Comparison of ENCODE assay signal across 12 cellular contexts in the genomic region with DNA sequence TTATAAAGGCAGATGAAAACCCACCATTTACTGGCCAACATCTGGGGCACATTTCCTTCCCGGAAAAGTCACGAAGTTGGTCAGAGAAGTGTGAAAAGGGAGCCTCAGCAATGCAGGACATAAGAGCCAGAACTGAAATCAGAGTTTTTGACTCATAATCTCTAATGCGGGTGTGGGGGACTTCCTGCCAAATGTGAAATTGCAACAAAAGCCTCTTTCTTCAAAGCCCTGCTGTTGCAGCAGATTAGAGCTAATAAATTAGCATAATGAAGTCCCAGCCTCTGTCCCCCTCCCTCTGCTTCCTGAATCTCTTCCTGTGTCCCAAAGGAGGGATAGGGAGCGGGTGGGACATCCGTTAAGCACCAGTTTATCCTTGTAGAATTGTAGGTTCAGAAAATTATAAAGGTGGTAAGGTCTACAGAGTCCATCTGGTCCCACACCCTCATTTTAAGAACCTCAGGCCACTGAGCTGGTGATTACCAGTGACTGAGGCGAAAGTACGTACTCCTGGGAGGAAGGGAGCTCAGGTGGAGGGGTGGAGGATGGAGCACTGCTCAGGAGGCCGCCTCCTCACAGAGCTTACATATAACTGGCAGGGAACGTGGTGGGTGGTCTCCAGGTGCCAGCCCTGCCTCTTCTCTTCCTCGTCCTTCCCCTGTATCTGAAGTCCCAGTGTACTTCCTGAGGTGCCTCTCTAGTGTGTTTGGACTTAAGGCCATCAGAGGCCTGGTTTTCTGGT. TPM values are rescaled to one million over a fixed set of nuclear protein-coding genes. Genes with fewer than 3 reads are reported as not detected.
DNase-seq lines count a peak whose midpoint lies in the region; ATAC-seq and TF ChIP-seq lines count a peak whose summit lies in the region.
"Had no signal": no experiment of that assay in that cellular context is flagged by ENCODE, and none has a peak within 500 bp of the region (broad histone marks: within the 10 kb centered on the region; RNA-seq: fewer than 3 reads in every experiment).

No MANE protein-coding gene starts in this region.

- peak overlapping the region in 1 of 2 donors; percentile 29 for H3K4me3 Mint-ChIP-seq in activated T-cell treated with anti-CD3 and anti-CD28 coated beads, Interleukin-2, amount 50 U/mL, for 72 hours
- no peak overlapping the region for H3K4me3 Mint-ChIP-seq in glutamatergic neuron (ENCODE audit: unreplicated experiment)

- H3K27ac Mint-ChIP-seq in activated T-cell treated with anti-CD3 and anti-CD28 coated beads, Interleukin-2, amount 50 U/mL, for 72 hours, result peak overlapping the region; percentile 11
- H3K27ac Mint-ChIP-seq in glutamatergic neuron (ENCODE audit: unreplicated experiment), result peak overlapping the region; percentile 12

- no peak overlapping the region for H3K4me3 ChIP-seq in thymus (ENCODE audit: low read length)

- no peaks in the 10 kb centered on the region for H3K27me3 Mint-ChIP-seq in activated T-cell treated with anti-CD3 and anti-CD28 coated beads, Interleukin-2, amount 50 U/mL, for 72 hours (ENCODE audit: low read depth)
- H3K27me3 Mint-ChIP-seq in glutamatergic neuron (ENCODE audit: unreplicated experiment), result peaks cover 3% of the 10 kb centered on the region

- H3K36me3 Mint-ChIP-seq in activated T-cell treated with anti-CD3 and anti-CD28 coated beads, Interleukin-2, amount 50 U/mL, for 72 hours (ENCODE audit: insufficient read depth in 2 of 2), result peaks cover 9 to 30% of the 10 kb centered on the region in 2 donors
- H3K36me3 Mint-ChIP-seq in glutamatergic neuron (ENCODE audit: unreplicated experiment), result peaks cover 8% of the 10 kb centered on the region

- no peaks in the 10 kb centered on the region for H3K27me3 ChIP-seq in thymus (ENCODE audit: control insufficient read depth, insufficient read depth)

- ATAC-seq in activated T-cell treated with anti-CD3 and anti-CD28 coated beads, Interleukin-2, amount 50 U/mL, for 72 hours (replicated peaks in 1 of 2), result peak in 1 of 2 donors; percentile 35
- ATAC-seq in HG03520 (IDR thresholded peaks at IDR 0.05; ENCODE audit: unreplicated experiment), result peak; percentile 77

- H3K9me3 ChIP-seq in thymus (ENCODE audit: control insufficient read depth), result no peaks in the 10 kb centered on the region

- no peaks in the 10 kb centered on the region for H3K9me3 Mint-ChIP-seq in activated T-cell treated with anti-CD3 and anti-CD28 coated beads, Interleukin-2, amount 50 U/mL, for 72 hours
- peaks cover 4% of the 10 kb centered on the region for H3K9me3 Mint-ChIP-seq in glutamatergic neuron (ENCODE audit: unreplicated experiment)

- no peaks in the 10 kb centered on the region for H3K4me1 ChIP-seq in thymus (ENCODE audit: control insufficient read depth, insufficient read depth, low read length)

- 96% methylated on average over 10 of the region's 10 CpGs for WGBS in thymus

- intact Hi-C loops in posterior vena cava (cut with DNase I), result no loop called here

- no peak for TF ChIP-seq CTCF in glutamatergic neuron (IDR thresholded peaks at IDR 0.05; ENCODE audit: partially characterized antibody, unreplicated experiment)

- DNase-seq in activated T-cell treated with anti-CD3 and anti-CD28 coated beads, Interleukin-2, amount 50 U/mL, for 72 hours, result no peak
- DNase-seq in activated T-cell treated with anti-CD3 and anti-CD28 coated beads, Interleukin-2, amount 50 U/mL, for 48 hours, result no peak
- DNase-seq in glutamatergic neuron (no peak), activated gamma-delta T cell treated with Interleukin-2 at 50 U/mL for 16 hours (no peak), NCI-H1417 (lab: John Stamatoyannopoulos, UW) (no peak), posterior vena cava (ENCODE audit: low spot score) (no peak)
- DNase-seq: NCI-H345, occipital lobe had no signal

- peaks cover 62% of the 10 kb centered on the region for H3K4me1 Mint-ChIP-seq in activated T-cell treated with anti-CD3 and anti-CD28 coated beads, Interleukin-2, amount 50 U/mL, for 72 hours (ENCODE audit: low read depth)
- peaks cover 19% of the 10 kb centered on the region for H3K4me1 Mint-ChIP-seq in glutamatergic neuron (ENCODE audit: low read depth, unreplicated experiment)

- H3K36me3 ChIP-seq in thymus (ENCODE audit: control insufficient read depth, insufficient read depth), result peaks cover 8% of the 10 kb centered on the region

- H3K27ac ChIP-seq in thymus (ENCODE audit: low read depth), result peak overlapping the region; percentile 18
- H3K27ac ChIP-seq: epithelial cell of prostate, VCaP had no signal

RNA-seq across cellular contexts. Expression of gene ST6GAL1, which starts 35.0 kb away (rescaled TPM):
- 100 to 1,000 TPM in 1 of 2 donors, 10 to 100 TPM in 1; 98.1 to 104 TPM for total RNA-seq in activated T-cell treated with anti-CD3 and anti-CD28 coated beads, Interleukin-2, amount 50 U/mL, for 72 hours
- total RNA-seq in glutamatergic neuron (ENCODE audit: unreplicated experiment), result 156 TPM
- 37.6 TPM for polyA plus RNA-seq in thymus
- total RNA-seq in posterior vena cava, result 10 to 100 TPM; 41.9 to 53.3 TPM
